Comparison of ENCODE assay signal across 15 cellular contexts in the genomic region with DNA sequence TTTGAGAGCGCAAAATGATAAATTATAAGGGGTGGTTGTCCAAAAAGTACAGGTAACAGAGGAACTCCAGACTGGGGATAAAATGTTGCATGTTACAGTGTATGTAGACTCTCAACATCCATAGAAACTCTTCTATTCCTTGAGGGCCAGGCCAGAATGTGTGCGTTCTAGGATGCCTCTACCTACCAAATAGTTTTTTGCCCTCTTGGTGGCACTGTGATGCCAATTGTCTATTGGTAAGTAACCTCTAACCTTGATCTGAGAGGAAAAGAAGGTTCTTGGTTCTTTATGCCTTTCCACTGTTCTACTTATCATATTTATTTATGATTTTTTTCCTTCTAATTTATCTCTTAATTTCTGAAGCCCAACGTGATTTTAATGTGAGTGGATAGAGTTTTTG.
DNase-seq lines count a peak whose midpoint lies in the region; ATAC-seq, FAIRE-seq and TF ChIP-seq lines count a peak whose summit lies in the region.
"Had no signal": no experiment of that assay in that cellular context is flagged by ENCODE, and none has a peak within 500 bp of the region (broad histone marks: within the 10 kb centered on the region; RNA-seq: fewer than 3 reads in every experiment).

No MANE protein-coding gene starts in this region.

- FAIRE-seq in HepG2 (lab: Jason Lieb, UNC) = no peak
- FAIRE-seq: endometrium, HTR-8/SVneo had no signal

- H3K9me3 Mint-ChIP-seq in activated T-helper 1 cell treated with anti-CD3 and anti-CD28 coated beads, Interleukin-12 subunit alpha, Interleukin-12 subunit beta, Interleukin-2, Interleukin-4 antibody, amounts not matched to agents 30 ng/mL and 10 ng/mL and 1 ng/mL, durations not matched to agents 14 hours and 24 hours and 36 hours = no peaks in the 10 kb centered on the region
- H3K9me3 Mint-ChIP-seq: activated CD4-positive, alpha-beta memory T cell treated with anti-CD3 and anti-CD28 coated beads, Interleukin-2, amount 10 ng/mL, durations not matched to agents 7 days and 5 days; CD4-positive, alpha-beta T cell had no signal

- in situ Hi-C loops in HepG2 (cut with HindIII; ENCODE audit: extremely low pct_ligation_motif_present, low pct_unique_long_range_greater_than_20kb) = no loop called here

- H2AFZ ChIP-seq in HepG2 (ENCODE audit: low read length) = no peak overlapping the region

- BruUV-seq in HepG2 (replicated peaks; lab: Mats Ljungman, UMichigan) = no TSS peak

- intact Hi-C loops in HepG2 (cut with micrococcal nuclease; ENCODE audit: unreplicated experiment) (no loop called here), esophagus muscularis mucosa (cut with DNase I) (loop anchor here (5.0 to 10.0 kb wide), 3 partner anchors 262 to 827 kb away; no protein-coding TSS in a partner anchor), ovary (cut with DNase I) (no loop called here)
- intact Hi-C loops in activated T-helper 1 cell treated with anti-CD3 and anti-CD28 coated beads, Interleukin-12 subunit alpha, Interleukin-12 subunit beta, Interleukin-2, Interleukin-4 antibody, amounts not matched to agents 30 ng/mL and 10 ng/mL and 1 ng/mL, durations not matched to agents 14 hours and 24 hours and 36 hours (cut with micrococcal nuclease) = no loop called here

- H4K20me1 ChIP-seq in HepG2 (ENCODE audit: insufficient read depth, low read length) = no peaks in the 10 kb centered on the region

- TF ChIP-seq EP300 in HepG2 (IDR thresholded peaks at IDR 0.05; ENCODE audit: low read depth in 2 of 2, low read length in 2 of 2) (no peak), HepG2 (CRISPR knock-in tag; IDR thresholded peaks at IDR 0.05; ENCODE audit: borderline replicate concordance) (no peak), esophagus muscularis mucosa (IDR thresholded peaks at IDR 0.05) (no peak), upper lobe of left lung (IDR thresholded peaks at IDR 0.05) (no peak), ovary (IDR thresholded peaks at IDR 0.05) (no peak)

- H3K36me3 ChIP-seq in liver (ENCODE audit: control insufficient read depth in 4 of 4, insufficient read depth in 3 of 4, low read depth in 1 of 4, low read length in 3 of 4) (no peaks in the 10 kb centered on the region), HepG2 (replicated peaks in 1 of 2; ENCODE audit: control insufficient read depth in 1 of 2, insufficient read depth in 2 of 2, low read length in 2 of 2) (no peaks in the 10 kb centered on the region), esophagus muscularis mucosa (no peaks in the 10 kb centered on the region), upper lobe of left lung (no peaks in the 10 kb centered on the region), ovary (no peaks in the 10 kb centered on the region)
- H3K36me3 ChIP-seq: neutrophil had no signal

- TF ChIP-seq RAD21 in liver (IDR thresholded peaks at IDR 0.05) (peak; percentile 57 to 70), HepG2 (CRISPR knock-in tag; IDR thresholded peaks at IDR 0.05) (no peak)

- CTCF ChIA-PET in HepG2 (lab: Yijun Ruan, JAX; ENCODE audit: low intra/inter-chr PET ratio, low total read pairs) = no interaction called here

- WGBS in liver = 47% methylated on average over 3 of the region's 3 CpGs
- 4% methylated on average over 3 of the region's 3 CpGs for WGBS in HepG2 (ENCODE audit: low lambda C conversion rate)
- WGBS in esophagus muscularis mucosa = 62% methylated on average over 3 of the region's 3 CpGs
- WGBS in upper lobe of left lung, 2 donors = 45 to 51% methylated on average over 3 of the region's 3 CpGs
- 67 to 76% (median 75%) methylated on average over 3 of the region's 3 CpGs for WGBS in ovary, 3 donors

- ATAC-seq in HepG2 (no peak), upper lobe of left lung (ENCODE audit: low FRiP score in 2 of 2) (peak in 1 of 2 donors; percentile 35)

- H3K9ac ChIP-seq in liver (ENCODE audit: low read depth in 1 of 2, low read length in 2 of 2) (no peak overlapping the region), HepG2 (ENCODE audit: insufficient read depth, low read depth, low read length) (no peak overlapping the region)

- H3K4me1 Mint-ChIP-seq in activated T-helper 1 cell treated with anti-CD3 and anti-CD28 coated beads, Interleukin-12 subunit alpha, Interleukin-12 subunit beta, Interleukin-2, Interleukin-4 antibody, amounts not matched to agents 30 ng/mL and 10 ng/mL and 1 ng/mL, durations not matched to agents 14 hours and 24 hours and 36 hours (ENCODE audit: low read depth) = no peaks in the 10 kb centered on the region

- H3K27ac ChIP-seq in liver (ENCODE audit: low read depth in 1 of 2, low read length in 2 of 2) (no peak overlapping the region), HepG2 (ENCODE audit: extremely low read length, insufficient read depth, low read length) (no peak overlapping the region), esophagus muscularis mucosa (replicated peaks in 1 of 4) (no peak overlapping the region), upper lobe of left lung (no peak overlapping the region), ovary (no peak overlapping the region)
- H3K27ac ChIP-seq: neutrophil had no signal

- H3K4me3 Mint-ChIP-seq in activated T-helper 1 cell treated with anti-CD3 and anti-CD28 coated beads, Interleukin-12 subunit alpha, Interleukin-12 subunit beta, Interleukin-2, Interleukin-4 antibody, amounts not matched to agents 30 ng/mL and 10 ng/mL and 1 ng/mL, durations not matched to agents 14 hours and 24 hours and 36 hours = no peak overlapping the region
- H3K4me3 Mint-ChIP-seq: activated CD4-positive, alpha-beta memory T cell treated with anti-CD3 and anti-CD28 coated beads, Interleukin-2, amount 10 ng/mL, durations not matched to agents 7 days and 5 days; CD4-positive, alpha-beta T cell had no signal

- POLR2A ChIA-PET in HepG2 (lab: Yijun Ruan, JAX) = no interaction called here

- H3K27me3 ChIP-seq in liver (ENCODE audit: control insufficient read depth in 4 of 4, insufficient read depth in 4 of 4, low read length in 3 of 4) = no peaks in the 10 kb centered on the region
- no peaks in the 10 kb centered on the region for H3K27me3 ChIP-seq in HepG2 (ENCODE audit: control insufficient read depth in 1 of 2, insufficient read depth in 2 of 2, low read length in 2 of 2)
- no peaks in the 10 kb centered on the region for H3K27me3 ChIP-seq in esophagus muscularis mucosa
- no peaks in the 10 kb centered on the region for H3K27me3 ChIP-seq in upper lobe of left lung
- H3K27me3 ChIP-seq in ovary = no peaks in the 10 kb centered on the region
- H3K27me3 ChIP-seq: neutrophil had no signal

- DNase-seq in HepG2 (ENCODE audit: low spot score) (no peak), NCI-H69 (lab: John Stamatoyannopoulos, UW) (peak; percentile 56), esophagus muscularis mucosa (ENCODE audit: extremely low spot score) (no peak), upper lobe of left lung (no peak), ovary (no peak), SIG-M5 (lab: John Stamatoyannopoulos, UW) (no peak)
- no peak for DNase-seq in activated T-helper 1 cell treated with anti-CD3 and anti-CD28 coated beads, Interleukin-12 subunit alpha, Interleukin-12 subunit beta, Interleukin-2, Interleukin-4 antibody, amounts not matched to agents 30 ng/mL and 10 ng/mL and 1 ng/mL, durations not matched to agents 14 hours and 24 hours and 36 hours (ENCODE audit: low spot score)
- DNase-seq: activated CD4-positive, alpha-beta memory T cell treated with anti-CD3 and anti-CD28 coated beads, Interleukin-2, amount 10 ng/mL, durations not matched to agents 7 days and 5 days; CD4-positive, alpha-beta T cell; NCI-H2171 treated with DMSO at 0.1 percent for 48 hours; stimulated activated CD4-positive, alpha-beta T cell treated with anti-CD3 and anti-CD28 coated beads, Interleukin-2, amount 100 ng/mL, for 24 hours had no signal

- H3K27me3 Mint-ChIP-seq in activated T-helper 1 cell treated with anti-CD3 and anti-CD28 coated beads, Interleukin-12 subunit alpha, Interleukin-12 subunit beta, Interleukin-2, Interleukin-4 antibody, amounts not matched to agents 30 ng/mL and 10 ng/mL and 1 ng/mL, durations not matched to agents 14 hours and 24 hours and 36 hours (ENCODE audit: insufficient read depth) = no peaks in the 10 kb centered on the region
- H3K27me3 Mint-ChIP-seq: activated CD4-positive, alpha-beta memory T cell treated with anti-CD3 and anti-CD28 coated beads, Interleukin-2, amount 10 ng/mL, durations not matched to agents 7 days and 5 days; CD4-positive, alpha-beta T cell had no signal

- H3K27ac Mint-ChIP-seq in activated T-helper 1 cell treated with anti-CD3 and anti-CD28 coated beads, Interleukin-12 subunit alpha, Interleukin-12 subunit beta, Interleukin-2, Interleukin-4 antibody, amounts not matched to agents 30 ng/mL and 10 ng/mL and 1 ng/mL, durations not matched to agents 14 hours and 24 hours and 36 hours = no peak overlapping the region
- H3K27ac Mint-ChIP-seq: activated CD4-positive, alpha-beta memory T cell treated with anti-CD3 and anti-CD28 coated beads, Interleukin-2, amount 10 ng/mL, durations not matched to agents 7 days and 5 days; CD4-positive, alpha-beta T cell had no signal

- H3K4me1 ChIP-seq in liver (ENCODE audit: control insufficient read depth in 4 of 4, insufficient read depth in 4 of 4, low read length in 3 of 4) (no peaks in the 10 kb centered on the region), HepG2 (ENCODE audit: insufficient read depth, low read length) (no peaks in the 10 kb centered on the region), esophagus muscularis mucosa (no peaks in the 10 kb centered on the region), upper lobe of left lung (no peaks in the 10 kb centered on the region), ovary (ENCODE audit: insufficient read depth) (no peaks in the 10 kb centered on the region)

- H3K9me3 ChIP-seq in liver (ENCODE audit: control insufficient read depth in 4 of 4, low read length in 3 of 4) (no peaks in the 10 kb centered on the region), HepG2 (ENCODE audit: low read length) (peaks cover 50% of the 10 kb centered on the region), esophagus muscularis mucosa (no peaks in the 10 kb centered on the region), upper lobe of left lung (no peaks in the 10 kb centered on the region), ovary (no peaks in the 10 kb centered on the region)
- H3K9me3 ChIP-seq: neutrophil had no signal

- no peaks in the 10 kb centered on the region for H3K36me3 Mint-ChIP-seq in activated T-helper 1 cell treated with anti-CD3 and anti-CD28 coated beads, Interleukin-12 subunit alpha, Interleukin-12 subunit beta, Interleukin-2, Interleukin-4 antibody, amounts not matched to agents 30 ng/mL and 10 ng/mL and 1 ng/mL, durations not matched to agents 14 hours and 24 hours and 36 hours (ENCODE audit: low read depth)

- TF ChIP-seq POLR2A in HepG2 (IDR thresholded peaks at IDR 0.05; ENCODE audit: insufficient read depth in 1 of 2, low read depth in 2 of 2, low read length in 2 of 2) = no peak
- no peak for TF ChIP-seq POLR2A in esophagus muscularis mucosa (IDR thresholded peaks at IDR 0.05; ENCODE audit: low read depth)
- TF ChIP-seq POLR2A in upper lobe of left lung (IDR thresholded peaks at IDR 0.05) = no peak
- no peak for TF ChIP-seq POLR2A in ovary (IDR thresholded peaks at IDR 0.05)

- TF ChIP-seq CTCF in liver (IDR thresholded peaks at IDR 0.05; ENCODE audit: low read depth, low read length, missing input control) (no peak), HepG2 (CRISPR knock-in tag; IDR thresholded peaks at IDR 0.05) (no peak), esophagus muscularis mucosa (IDR thresholded peaks at IDR 0.05) (peak; percentile 27 to 42 (median 29)), upper lobe of left lung (IDR thresholded peaks at IDR 0.05) (peak in 4 of 6 experiments; percentile 10 to 42 (median 28)), ovary (IDR thresholded peaks at IDR 0.05) (no peak)

- H3K4me3 ChIP-seq in liver (ENCODE audit: low read depth in 1 of 3, low read length in 3 of 3) = no peak overlapping the region
- H3K4me3 ChIP-seq in HepG2 (replicated peaks in 1 of 3; ENCODE audit: insufficient read depth in 1 of 3, low read depth in 2 of 3, low read length in 3 of 3) = no peak overlapping the region
- no peak overlapping the region for H3K4me3 ChIP-seq in esophagus muscularis mucosa
- no peak overlapping the region for H3K4me3 ChIP-seq in upper lobe of left lung
- H3K4me3 ChIP-seq in ovary = no peak overlapping the region

- no peaks in the 10 kb centered on the region for H3K79me2 ChIP-seq in HepG2 (ENCODE audit: insufficient read depth, low read length)

- no peak overlapping the region for H3K4me2 ChIP-seq in HepG2 (ENCODE audit: low read depth, low read length)

Comparison
In these comparisons a context has a peak if more than half of its experiments do, and no peak if none do; other contexts are left out.
1. CTCF ChIP-seq: peak in esophagus muscularis mucosa (3 of 3) and upper lobe of left lung (4 of 6); none in liver (single experiment), HepG2 (single experiment) and ovary (0 of 3).